Comparison of ENCODE assay signal across 1 cellular context in the genomic region with DNA sequence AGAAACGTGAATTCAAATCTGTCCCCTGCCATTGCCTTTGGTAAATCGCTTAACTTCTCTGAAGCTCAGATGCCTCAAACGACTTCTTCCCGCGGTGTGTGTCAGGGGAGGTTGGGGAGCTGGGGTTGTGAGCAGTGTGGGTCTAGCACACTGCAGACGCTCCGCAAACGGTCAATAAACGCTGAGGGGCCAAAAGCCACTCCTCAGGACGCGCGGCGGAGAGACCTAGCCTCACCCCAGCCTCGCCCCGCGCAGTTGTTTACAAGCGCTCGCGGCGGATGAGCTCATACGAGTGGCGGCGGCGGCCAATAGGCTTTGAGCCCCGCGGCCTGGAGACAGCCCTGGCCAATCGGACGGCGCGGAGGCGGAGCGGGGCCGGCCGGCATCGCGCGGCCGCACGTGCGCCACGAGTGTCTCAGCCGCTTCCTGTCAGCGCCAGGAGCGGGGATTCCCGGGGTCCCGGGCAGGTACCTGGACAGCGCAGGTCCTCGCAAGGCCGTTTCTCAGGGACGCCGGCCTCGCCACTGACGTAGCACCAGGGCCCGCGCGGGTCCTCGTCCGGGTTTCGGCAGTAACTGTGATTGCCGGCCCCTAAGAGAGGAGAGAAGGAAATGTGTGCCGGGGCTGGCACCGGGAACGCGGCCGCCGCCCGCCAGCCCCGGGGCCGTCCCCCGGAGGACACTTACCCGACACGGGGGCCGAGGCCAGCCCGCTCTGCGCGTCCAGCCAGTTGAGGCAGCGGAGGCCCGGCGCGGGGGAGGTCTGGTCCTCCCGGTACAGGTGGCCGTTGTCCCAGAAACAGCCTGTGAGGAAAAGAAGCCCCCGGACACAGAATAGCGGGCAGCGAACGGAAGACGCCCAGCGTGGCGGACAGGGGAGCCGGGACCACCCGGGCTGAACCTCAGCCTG.
A peak's percentile ranks its signal among the peaks of the same experiment; 100 is the strongest.
TF ChIP-seq lines count a peak whose summit lies in the region.

No MANE protein-coding gene starts in this region.

TF ChIP-seq in neural cell, 6 proteins besides CTCF, POLR2A, EP300 and RAD21 (continued from another document):
- TF ChIP-seq, protein P1, sequence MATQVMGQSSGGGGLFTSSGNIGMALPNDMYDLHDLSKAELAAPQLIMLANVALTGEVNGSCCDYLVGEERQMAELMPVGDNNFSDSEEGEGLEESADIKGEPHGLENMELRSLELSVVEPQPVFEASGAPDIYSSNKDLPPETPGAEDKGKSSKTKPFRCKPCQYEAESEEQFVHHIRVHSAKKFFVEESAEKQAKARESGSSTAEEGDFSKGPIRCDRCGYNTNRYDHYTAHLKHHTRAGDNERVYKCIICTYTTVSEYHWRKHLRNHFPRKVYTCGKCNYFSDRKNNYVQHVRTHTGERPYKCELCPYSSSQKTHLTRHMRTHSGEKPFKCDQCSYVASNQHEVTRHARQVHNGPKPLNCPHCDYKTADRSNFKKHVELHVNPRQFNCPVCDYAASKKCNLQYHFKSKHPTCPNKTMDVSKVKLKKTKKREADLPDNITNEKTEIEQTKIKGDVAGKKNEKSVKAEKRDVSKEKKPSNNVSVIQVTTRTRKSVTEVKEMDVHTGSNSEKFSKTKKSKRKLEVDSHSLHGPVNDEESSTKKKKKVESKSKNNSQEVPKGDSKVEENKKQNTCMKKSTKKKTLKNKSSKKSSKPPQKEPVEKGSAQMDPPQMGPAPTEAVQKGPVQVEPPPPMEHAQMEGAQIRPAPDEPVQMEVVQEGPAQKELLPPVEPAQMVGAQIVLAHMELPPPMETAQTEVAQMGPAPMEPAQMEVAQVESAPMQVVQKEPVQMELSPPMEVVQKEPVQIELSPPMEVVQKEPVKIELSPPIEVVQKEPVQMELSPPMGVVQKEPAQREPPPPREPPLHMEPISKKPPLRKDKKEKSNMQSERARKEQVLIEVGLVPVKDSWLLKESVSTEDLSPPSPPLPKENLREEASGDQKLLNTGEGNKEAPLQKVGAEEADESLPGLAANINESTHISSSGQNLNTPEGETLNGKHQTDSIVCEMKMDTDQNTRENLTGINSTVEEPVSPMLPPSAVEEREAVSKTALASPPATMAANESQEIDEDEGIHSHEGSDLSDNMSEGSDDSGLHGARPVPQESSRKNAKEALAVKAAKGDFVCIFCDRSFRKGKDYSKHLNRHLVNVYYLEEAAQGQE (IDR thresholded peaks at IDR 0.05; ENCODE audit: borderline replicate concordance), result peak; percentile 36
- peak; percentile 98 for TF ChIP-seq MXI1 (conservative IDR thresholded peaks at IDR 0.05; ENCODE audit: poor library complexity, severe bottlenecking)
